ENCODE assay signal across 19 cellular contexts in the genomic region with DNA sequence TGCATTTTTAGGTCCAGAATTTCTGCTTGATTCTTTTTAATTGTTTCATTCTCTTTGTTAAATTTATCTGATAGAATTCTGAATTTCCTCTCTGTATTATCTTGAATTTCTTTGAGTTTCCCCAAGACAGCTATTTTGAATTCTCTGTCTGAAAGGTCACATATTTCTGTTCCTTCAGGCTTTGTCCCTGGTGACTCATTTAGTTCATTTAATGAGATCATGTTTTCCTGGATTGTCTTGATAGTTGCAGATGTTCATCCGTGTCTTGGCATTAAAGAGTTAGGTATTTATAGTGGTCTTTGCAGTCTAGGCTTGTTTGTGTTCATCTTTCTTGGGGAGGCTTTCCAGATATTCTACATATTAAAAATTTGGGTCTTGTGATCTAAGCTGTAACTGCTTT.
DNase-seq lines count a peak whose midpoint lies in the region; TF ChIP-seq lines count a peak whose summit lies in the region.
"Had no signal": no experiment of that assay in that cellular context is flagged by ENCODE, and none has a peak within 500 bp of the region (broad histone marks: within the 10 kb centered on the region; RNA-seq: fewer than 3 reads in every experiment).

No MANE protein-coding gene starts in this region.

- DNase-seq in GM03348 (ENCODE audit: low spot score) (peak; percentile 2), RPMI7951 (ENCODE audit: low read depth) (peak; percentile 21), fibroblast of gingiva (ENCODE audit: low read depth) (peak; percentile 5), non-pigmented ciliary epithelial cell (ENCODE audit: low read depth) (peak; percentile 52), cortex of kidney (lab: John Stamatoyannopoulos, UW) (no peak), amniotic stem cell (lab: John Stamatoyannopoulos, UW) (no peak), HEK293T (ENCODE audit: extremely low spot score) (no peak), NCI-H510A treated with DMSO at 0.1 percent for 48 hours (lab: John Stamatoyannopoulos, UW) (no peak)
- DNase-seq: activated CD4-positive, alpha-beta T cell treated with anti-CD3 and anti-CD28 coated beads for 48 hours; activated CD8-positive, alpha-beta memory T cell treated with anti-CD3 and anti-CD28 coated beads, Interleukin-2, amount 10 ng/mL, durations not matched to agents 7 days and 5 days; CD8-positive, alpha-beta T cell; DMS53; H7; hippocampal formation; NCI-H1436; Right ventricle myocardium superior; stomach; SW 1271; transverse colon had no signal

- POLR2A ChIA-PET in HEK293T (lab: Yijun Ruan, JAX): no interaction called here

- CTCF ChIA-PET in HEK293T (lab: Yijun Ruan, JAX): no interaction called here

TF ChIP-seq in HEK293T, 16 proteins besides CTCF, POLR2A, EP300 and RAD21:
- TF ChIP-seq L3MBTL2 (conservative IDR thresholded peaks at IDR 0.05): no peak
- no peak for TF ChIP-seq FOXK2 (IDR thresholded peaks at IDR 0.05)
- no peak for TF ChIP-seq FOXM1 (IDR thresholded peaks at IDR 0.05; ENCODE audit: borderline replicate concordance)
- TF ChIP-seq HDGF (IDR thresholded peaks at IDR 0.05; ENCODE audit: borderline replicate concordance): no peak
- TF ChIP-seq ZNF384 (IDR thresholded peaks at IDR 0.05): no peak
- TF ChIP-seq ARNT (IDR thresholded peaks at IDR 0.05): no peak
- TF ChIP-seq LEF1 (IDR thresholded peaks at IDR 0.05; ENCODE audit: borderline replicate concordance): no peak
- TF ChIP-seq SUZ12 (IDR thresholded peaks at IDR 0.05): no peak
- TF ChIP-seq BHLHE40 (IDR thresholded peaks at IDR 0.05; ENCODE audit: borderline replicate concordance): no peak
- TF ChIP-seq CTBP1 (IDR thresholded peaks at IDR 0.05; ENCODE audit: borderline replicate concordance): no peak
- TF ChIP-seq FOXA1 (IDR thresholded peaks at IDR 0.05): no peak
- no peak for TF ChIP-seq NFRKB (IDR thresholded peaks at IDR 0.05)
- no peak for TF ChIP-seq ELF4 (IDR thresholded peaks at IDR 0.05)
- TF ChIP-seq SP1 (IDR thresholded peaks at IDR 0.05): no peak
- TF ChIP-seq, protein P1, sequence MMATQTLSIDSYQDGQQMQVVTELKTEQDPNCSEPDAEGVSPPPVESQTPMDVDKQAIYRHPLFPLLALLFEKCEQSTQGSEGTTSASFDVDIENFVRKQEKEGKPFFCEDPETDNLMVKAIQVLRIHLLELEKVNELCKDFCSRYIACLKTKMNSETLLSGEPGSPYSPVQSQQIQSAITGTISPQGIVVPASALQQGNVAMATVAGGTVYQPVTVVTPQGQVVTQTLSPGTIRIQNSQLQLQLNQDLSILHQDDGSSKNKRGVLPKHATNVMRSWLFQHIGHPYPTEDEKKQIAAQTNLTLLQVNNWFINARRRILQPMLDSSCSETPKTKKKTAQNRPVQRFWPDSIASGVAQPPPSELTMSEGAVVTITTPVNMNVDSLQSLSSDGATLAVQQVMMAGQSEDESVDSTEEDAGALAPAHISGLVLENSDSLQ (IDR thresholded peaks at IDR 0.05): no peak
- TF ChIP-seq TARDBP (IDR thresholded peaks at IDR 0.05): no peak

Comparison
In these comparisons a context has a peak if more than half of its experiments do, and no peak if none do; other contexts are left out.
1. DNase-seq: peak in GM03348 (single experiment), RPMI7951 (single experiment), fibroblast of gingiva (single experiment) and non-pigmented ciliary epithelial cell (single experiment); none in cortex of kidney (single experiment), amniotic stem cell (single experiment), HEK293T (single experiment) and NCI-H510A treated with DMSO at 0.1 percent for 48 hours (single experiment).